ENCODE assay signal across 8 cellular contexts in genomic region chr6:99603421-99604160, GRCh38. TPM values are rescaled to one million over a fixed set of nuclear protein-coding genes. Genes with fewer than 3 reads are reported as not detected.
DNase-seq lines count a peak whose midpoint lies in the region; ATAC-seq and TF ChIP-seq lines count a peak whose summit lies in the region.

No MANE protein-coding gene starts in this region.

- H3K9me3 ChIP-seq in stomach = no peaks in the 10 kb centered on the region

- no peak for TF ChIP-seq EP300 in stomach (IDR thresholded peaks at IDR 0.05)

- no peak overlapping the region for H3K27ac Mint-ChIP-seq in activated naive CD4-positive, alpha-beta T cell treated with anti-CD3 and anti-CD28 coated beads, Interleukin-2, amount 50 U/mL, for 72 hours

- no peaks in the 10 kb centered on the region for H3K36me3 ChIP-seq in stomach

- TF ChIP-seq CTCF in stomach (IDR thresholded peaks at IDR 0.05) = no peak

- DNase-seq in activated gamma-delta T cell (lab: John Stamatoyannopoulos, UW) (peak; percentile 21), activated gamma-delta T cell treated with Interleukin-2 at 50 U/mL for 16 hours (no peak), iPS-NIHi7 (ENCODE audit: extremely low spot score) (peak; percentile 55), stomach (no peak), cerebellum (ENCODE audit: low spot score) (no peak), hepatic stellate cell (ENCODE audit: low spot score) (no peak)
- peak in 1 of 2 donors; percentile 28 for DNase-seq in activated naive CD4-positive, alpha-beta T cell treated with anti-CD3 and anti-CD28 coated beads, Interleukin-2, amount 50 U/mL, for 72 hours (ENCODE audit: low spot score in 2 of 2)

- peaks cover 16 to 55% (median 42%) of the 10 kb centered on the region in 4 donors for H3K4me1 ChIP-seq in stomach

- H3K27me3 ChIP-seq in stomach = peaks cover 55 to 100% (median 91%) of the 10 kb centered on the region in 3 donors

- peak; percentile 47 for ATAC-seq in HG03342 (IDR thresholded peaks at IDR 0.05; ENCODE audit: unreplicated experiment)
- peak; percentile 24 to 31 for ATAC-seq in activated naive CD4-positive, alpha-beta T cell treated with anti-CD3 and anti-CD28 coated beads, Interleukin-2, amount 50 U/mL, for 72 hours

- no peaks in the 10 kb centered on the region for H3K9me3 Mint-ChIP-seq in activated naive CD4-positive, alpha-beta T cell treated with anti-CD3 and anti-CD28 coated beads, Interleukin-2, amount 50 U/mL, for 72 hours

- no peak overlapping the region for H3K27ac ChIP-seq in stomach

- 1 to 9% (median 6%) methylated on average over 19 to 55 of the region's 55 CpGs for WGBS in stomach, 5 donors

- peaks cover 0 to 35% of the 10 kb centered on the region in 2 donors for H3K36me3 Mint-ChIP-seq in activated naive CD4-positive, alpha-beta T cell treated with anti-CD3 and anti-CD28 coated beads, Interleukin-2, amount 50 U/mL, for 72 hours

- intact Hi-C loops in stomach (cut with DNase I; ENCODE audit: low total_unique reads) = no loop called here

- no peak for TF ChIP-seq POLR2A in stomach (IDR thresholded peaks at IDR 0.05)

- H3K4me3 ChIP-seq in stomach = peak overlapping the region; percentile 24 to 51 (median 32)

RNA-seq across cellular contexts. Expression of gene PRDM13, which starts 3.0 kb away (rescaled TPM):
- not detected for total RNA-seq in activated naive CD4-positive, alpha-beta T cell treated with anti-CD3 and anti-CD28 coated beads, Interleukin-2, amount 50 U/mL, for 72 hours
- total RNA-seq in stomach (not detected), cerebellum (4.7 TPM)
- polyA plus RNA-seq in stomach = not detected

RNA-seq across cellular contexts. Expression of gene CCNC, which starts 35.1 kb away (rescaled TPM):
- 10 to 100 TPM; 35.2 to 63.6 TPM for total RNA-seq in activated naive CD4-positive, alpha-beta T cell treated with anti-CD3 and anti-CD28 coated beads, Interleukin-2, amount 50 U/mL, for 72 hours
- 100 to 1,000 TPM in 1 of 5 donors, 10 to 100 TPM in 3, 1 to 10 TPM in 1; 1.2 to 158 (median 55.4) TPM for total RNA-seq in stomach
- 10 to 100 TPM; 30.6 to 68.6 (median 50.2) TPM for polyA plus RNA-seq in stomach
- total RNA-seq in cerebellum = 66.0 TPM

Comparison
In these comparisons a context has a peak if more than half of its experiments do, and no peak if none do; other contexts are left out.
1. DNase-seq: peak in activated gamma-delta T cell (single experiment) and iPS-NIHi7 (single experiment); none in activated gamma-delta T cell treated with Interleukin-2 at 50 U/mL for 16 hours (single experiment), stomach (single experiment), cerebellum (single experiment) and hepatic stellate cell (single experiment).